ENCODE assay signal across 1 cellular context in genomic region chr16:1450218-1450617, GRCh38.
TF ChIP-seq lines count a peak whose summit lies in the region.

No MANE protein-coding gene starts in this region.

TF ChIP-seq in GM12878, 131 proteins besides CTCF, POLR2A, EP300 and RAD21:
- no peak for TF ChIP-seq ETV6 (conservative IDR thresholded peaks at IDR 0.05 in 1 of 2, IDR thresholded peaks at IDR 0.05 in 1 of 2; ENCODE audit: borderline replicate concordance in 1 of 2, low read depth in 1 of 2)
- TF ChIP-seq PKNOX1 (IDR thresholded peaks at IDR 0.05): no peak
- TF ChIP-seq STAT1 (conservative IDR thresholded peaks at IDR 0.05): no peak
- TF ChIP-seq HCFC1 (IDR thresholded peaks at IDR 0.05; ENCODE audit: low read length): no peak
- TF ChIP-seq CHD4 (IDR thresholded peaks at IDR 0.05): no peak
TF ChIP-seq in GM12878: peak in this region for 0.
